Comparison of ENCODE assay signal across 8 cellular contexts in the genomic region with DNA sequence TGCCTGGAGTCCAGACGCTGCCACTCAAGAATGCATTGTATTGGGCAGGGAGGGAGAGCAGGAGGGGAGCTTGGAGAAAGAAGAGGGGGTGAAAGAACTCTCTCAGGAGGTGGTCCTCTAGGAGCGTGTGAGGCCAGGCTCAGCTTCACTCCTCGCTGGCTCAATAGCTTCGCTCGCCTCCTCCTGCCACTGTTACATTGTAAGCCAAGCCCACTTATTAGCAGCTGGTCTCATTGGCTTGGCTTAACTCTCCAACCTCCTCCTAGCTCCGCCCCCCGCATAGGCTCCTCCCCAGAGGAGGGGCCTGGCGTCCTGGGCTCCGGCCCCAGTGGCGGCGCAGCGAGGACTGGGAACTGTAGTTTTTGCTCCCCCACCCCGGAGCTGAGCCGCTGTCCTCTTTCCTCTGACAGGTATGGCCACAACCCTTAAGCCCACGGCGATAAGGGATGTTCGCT. TPM values are rescaled to one million over a fixed set of nuclear protein-coding genes. Genes with fewer than 3 reads are reported as not detected.
DNase-seq lines count a peak whose midpoint lies in the region; ATAC-seq and TF ChIP-seq lines count a peak whose summit lies in the region.

A gene (minus strand): TSS at position 165 of the 455 bp plus-strand sequence. CDS start 317 bp downstream, outside the sequence.

- CTCF ChIA-PET in BJ (lab: Yijun Ruan, JAX) = interaction anchor here (2.1 kb wide), 1 partner anchor 8 kb away, joined by 13 read pairs; no protein-coding TSS in a partner anchor
- CTCF ChIA-PET in activated CD4-positive, alpha-beta memory T cell treated with anti-CD3 and anti-CD28 coated beads for 36 hours (lab: Charles Lee) = interaction anchor here (1.0 to 1.5 kb wide), 5 partner anchors 8 to 311 kb away, joined by 3 to 9 read pairs (median 4); no protein-coding TSS in a partner anchor

- peak; percentile 28 for DNase-seq in BJ (ENCODE audit: low read depth)
- DNase-seq in NCI-H526 (lab: John Stamatoyannopoulos, UW) = peak; percentile 98 to 100
- peak; percentile 82 for DNase-seq in activated CD4-positive, alpha-beta memory T cell treated with anti-CD3 and anti-CD28 coated beads for 36 hours
- peak; percentile 42 for DNase-seq in effector CD8-positive, alpha-beta T cell (lab: John Stamatoyannopoulos, UW)
- DNase-seq in lung (ENCODE audit: low spot score) = peak; percentile 94
- DNase-seq in stimulated activated CD4-positive, alpha-beta T cell treated with anti-CD3 and anti-CD28 coated beads, TNF-alpha, amount 100 ng/mL, for 4 hours (ENCODE audit: low read depth in 3 of 3) = peak; percentile 54 to 62 (median 60)

- H3K4me1 Mint-ChIP-seq in activated CD4-positive, alpha-beta memory T cell treated with anti-CD3 and anti-CD28 coated beads for 36 hours (ENCODE audit: low read depth) = peaks cover 36% of the 10 kb centered on the region

- peaks cover 5 to 20% of the 10 kb centered on the region in 2 donors for H3K4me1 ChIP-seq in lung (ENCODE audit: control insufficient read depth in 2 of 2, insufficient read depth in 2 of 2, low read length in 2 of 2)

- POLR2A ChIA-PET in BJ (lab: Charles Lee) = no interaction called here
- POLR2A ChIA-PET in activated CD4-positive, alpha-beta memory T cell treated with anti-CD3 and anti-CD28 coated beads for 36 hours (lab: Charles Lee) = no interaction called here

- TF ChIP-seq CTCF in BJ (IDR thresholded peaks at IDR 0.05; ENCODE audit: insufficient read depth, low read depth, low read length) (no peak), lung (IDR thresholded peaks at IDR 0.05; ENCODE audit: control extremely low read depth, extremely low read depth) (no peak)

- H3K36me3 Mint-ChIP-seq in activated CD4-positive, alpha-beta memory T cell treated with anti-CD3 and anti-CD28 coated beads for 36 hours = no peaks in the 10 kb centered on the region

- H3K27ac Mint-ChIP-seq in activated CD4-positive, alpha-beta memory T cell treated with anti-CD3 and anti-CD28 coated beads for 36 hours = no peak within 1 kb of the TSS

- H3K27me3 ChIP-seq in BJ (ENCODE audit: control insufficient read depth, insufficient read depth, low read length) (peaks cover 36% of the 10 kb centered on the region), lung (ENCODE audit: control insufficient read depth, insufficient read depth) (no peaks in the 10 kb centered on the region)

- no peaks in the 10 kb centered on the region for H3K9me3 ChIP-seq in lung (ENCODE audit: control insufficient read depth in 2 of 2, insufficient read depth in 1 of 2, low read length in 1 of 2)

- H3K4me3 ChIP-seq in BJ (ENCODE audit: low read depth, low read length) (no peak within 1 kb of the TSS), lung (no peak within 1 kb of the TSS)

- H3K9me3 Mint-ChIP-seq in activated CD4-positive, alpha-beta memory T cell treated with anti-CD3 and anti-CD28 coated beads for 36 hours = no peaks in the 10 kb centered on the region

- peak within 1 kb of the TSS in 1 of 2 donors; percentile 32 for H3K27ac ChIP-seq in lung (ENCODE audit: low read depth in 1 of 2, low read length in 1 of 2)

- intact Hi-C loops in activated CD4-positive, alpha-beta memory T cell treated with anti-CD3 and anti-CD28 coated beads for 36 hours (cut with micrococcal nuclease) = loop anchor here (5.0 kb wide), 1 partner anchor 108 kb away; no protein-coding TSS in a partner anchor

- ATAC-seq in GM19328 (IDR thresholded peaks at IDR 0.05; ENCODE audit: unreplicated experiment) = peak; percentile 87
- peak; percentile 56 for ATAC-seq in HG03457 (IDR thresholded peaks at IDR 0.05; ENCODE audit: unreplicated experiment)
- ATAC-seq in lung (ENCODE audit: insufficient read depth, low FRiP score) = peak; percentile 95

- no peak within 1 kb of the TSS for H3K4me3 Mint-ChIP-seq in activated CD4-positive, alpha-beta memory T cell treated with anti-CD3 and anti-CD28 coated beads for 36 hours

- H3K36me3 ChIP-seq in BJ (ENCODE audit: control insufficient read depth, insufficient read depth, low read length) (no peaks in the 10 kb centered on the region), lung (ENCODE audit: control insufficient read depth in 2 of 2, insufficient read depth in 2 of 2, low read length in 2 of 2) (no peaks in the 10 kb centered on the region)

- 2% methylated on average over 17 of the region's 17 CpGs for WGBS in lung, 2 donors

- H3K27me3 Mint-ChIP-seq in activated CD4-positive, alpha-beta memory T cell treated with anti-CD3 and anti-CD28 coated beads for 36 hours = peaks cover 44% of the 10 kb centered on the region

RNA-seq across cellular contexts. Expression of the gene that starts here (rescaled TPM):
- polyA plus RNA-seq in BJ (2011; rRNA removed) (not detected in 2 replicates), lung (under 1 TPM; 0.47 to 0.55 TPM)
- not detected in 2 replicates for polyA minus RNA-seq in BJ (2011; rRNA and poly(A)+ RNA removed)
- under 1 TPM; 0.02 to 0.14 TPM for total RNA-seq in activated CD4-positive, alpha-beta memory T cell treated with anti-CD3 and anti-CD28 coated beads for 36 hours
- total RNA-seq in lung = 1 to 10 TPM; 3.2 to 4.9 TPM

Comparison
In these comparisons a context has a peak if more than half of its experiments do, and no peak if none do; other contexts are left out.
1. Peak in DNase-seq in BJ; RNA of the gene not detected or under 1 TPM.
2. Peak in DNase-seq in activated CD4-positive, alpha-beta memory T cell treated with anti-CD3 and anti-CD28 coated beads for 36 hours; RNA of the gene not detected or under 1 TPM.
3. DNase-seq: peak in every context shown above with its lines; median percentile 99 in NCI-H526; 94 in lung; 82 in activated CD4-positive, alpha-beta memory T cell treated with anti-CD3 and anti-CD28 coated beads for 36 hours; 60 in stimulated activated CD4-positive, alpha-beta T cell treated with anti-CD3 and anti-CD28 coated beads, TNF-alpha, amount 100 ng/mL, for 4 hours; 42 in effector CD8-positive, alpha-beta T cell; 28 in BJ.